In genomic region chr14:65156568-65157366, GRCh38 we compare ENCODE assay signal across 8 cellular contexts. TPM values are rescaled to one million over a fixed set of nuclear protein-coding genes. Genes with fewer than 3 reads are reported as not detected.
DNase-seq lines count a peak whose midpoint lies in the region; ATAC-seq and TF ChIP-seq lines count a peak whose summit lies in the region.

No MANE protein-coding gene starts in this region.

- no peaks in the 10 kb centered on the region for H3K27me3 ChIP-seq in suprapubic skin

- no peak for TF ChIP-seq CTCF in suprapubic skin (IDR thresholded peaks at IDR 0.05)

- H3K36me3 ChIP-seq in suprapubic skin, result no peaks in the 10 kb centered on the region

- peak; percentile 92 for ATAC-seq in Right ventricle myocardium superior (ENCODE audit: poor library complexity)

- WGBS in suprapubic skin, result 27% methylated on average over 9 of the region's 15 CpGs

- H3K4me1 ChIP-seq in suprapubic skin, result peaks cover 15% of the 10 kb centered on the region

- peak; percentile 78 for DNase-seq in GM04503 (ENCODE audit: low read depth)
- DNase-seq in H4 (ENCODE audit: low spot score), result peak; percentile 58
- DNase-seq in NOMO-1 treated with DMSO at 0.1 percent for 48 hours (lab: John Stamatoyannopoulos, UW; ENCODE audit: unreplicated experiment), result peak; percentile 87
- peak; percentile 59 for DNase-seq in Right ventricle myocardium superior
- no peak for DNase-seq in suprapubic skin (ENCODE audit: low spot score in 2 of 2)
- no peak for DNase-seq in SHP77 treated with DMSO at 0.1 percent for 48 hours (lab: John Stamatoyannopoulos, UW)
- no peak for DNase-seq in NCI-H187 treated with DMSO at 0.1 percent for 48 hours (lab: John Stamatoyannopoulos, UW)
- DNase-seq in dermis blood vessel endothelial cell, result no peak

- TF ChIP-seq EP300 in suprapubic skin (IDR thresholded peaks at IDR 0.05), result no peak

- H3K9me3 ChIP-seq in suprapubic skin, result no peaks in the 10 kb centered on the region

- no peak for TF ChIP-seq POLR2A in suprapubic skin (IDR thresholded peaks at IDR 0.05)

- peak overlapping the region; percentile 32 for H3K4me3 ChIP-seq in suprapubic skin

- H3K27ac ChIP-seq in suprapubic skin, result peak overlapping the region; percentile 87

- intact Hi-C loops in Right ventricle myocardium superior (cut with DNase I), result no loop called here

RNA-seq across cellular contexts. Expression of gene MAX, which starts 54.5 kb away (rescaled TPM):
- total RNA-seq in H4 (2014; rRNA removed; shearing (Covaris generic)), result 36.6 and 39.9 TPM in 2 replicates
- total RNA-seq in Right ventricle myocardium superior (85.2 TPM), suprapubic skin (100 to 1,000 TPM in 1 of 4 donors, 10 to 100 TPM in 3; 79.0 to 112 (median 90.4) TPM), dermis blood vessel endothelial cell (35.6 and 50.9 TPM in 2 replicates)

Comparison
In these comparisons a context has a peak if more than half of its experiments do, and no peak if none do; other contexts are left out.
1. DNase-seq: peak in GM04503 (single experiment), H4 (single experiment), NOMO-1 treated with DMSO at 0.1 percent for 48 hours (single experiment) and Right ventricle myocardium superior (single experiment); none in suprapubic skin (0 of 2), SHP77 treated with DMSO at 0.1 percent for 48 hours (single experiment), NCI-H187 treated with DMSO at 0.1 percent for 48 hours (single experiment) and dermis blood vessel endothelial cell (single experiment).